Comparison of ENCODE assay signal across 20 cellular contexts in the genomic region with DNA sequence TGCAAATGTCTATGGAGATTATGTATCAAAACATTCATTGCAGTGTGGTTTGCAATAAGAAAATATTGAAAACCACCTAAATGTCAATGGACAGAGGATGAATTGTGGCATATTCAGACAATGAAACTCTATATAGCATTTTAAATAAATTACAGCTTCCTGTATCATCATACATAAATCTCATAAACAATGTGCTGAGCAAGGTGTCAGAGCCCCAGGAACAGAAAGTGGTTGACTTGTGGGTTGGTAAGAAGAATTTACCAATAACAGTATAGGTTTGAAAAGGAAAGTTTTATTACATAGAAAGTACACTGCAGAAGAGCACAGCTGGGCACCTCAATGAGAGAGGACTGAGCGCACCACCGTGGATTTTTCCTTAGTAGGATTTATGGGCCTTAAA.
DNase-seq lines count a peak whose midpoint lies in the region; ATAC-seq and TF ChIP-seq lines count a peak whose summit lies in the region.
"Had no signal": no experiment of that assay in that cellular context is flagged by ENCODE, and none has a peak within 500 bp of the region (broad histone marks: within the 10 kb centered on the region; RNA-seq: fewer than 3 reads in every experiment).

No MANE protein-coding gene starts in this region.

- no peaks in the 10 kb centered on the region for H3K27me3 Mint-ChIP-seq in activated CD4-positive, alpha-beta T cell treated with anti-CD3 and anti-CD28 coated beads for 36 hours
- H3K27me3 Mint-ChIP-seq in activated CD4-positive, alpha-beta T cell treated with anti-CD3 and anti-CD28 coated beads, Interleukin-2, amount 10 ng/mL, durations not matched to agents 7 days and 5 days, result no peaks in the 10 kb centered on the region
- H3K27me3 Mint-ChIP-seq in activated naive CD8-positive, alpha-beta T cell treated with anti-CD3 and anti-CD28 coated beads, Interleukin-2, amount 10 ng/mL, durations not matched to agents 7 days and 5 days, result peaks cover 2% of the 10 kb centered on the region
- no peaks in the 10 kb centered on the region for H3K27me3 Mint-ChIP-seq in activated naive CD8-positive, alpha-beta T cell treated with anti-CD3 and anti-CD28 coated beads for 36 hours
- H3K27me3 Mint-ChIP-seq: B cell; CD4-positive, CD25-positive, alpha-beta regulatory T cell had no signal

- no peak overlapping the region for H3K27ac Mint-ChIP-seq in activated CD4-positive, alpha-beta T cell treated with anti-CD3 and anti-CD28 coated beads for 36 hours
- no peak overlapping the region for H3K27ac Mint-ChIP-seq in activated CD4-positive, alpha-beta T cell treated with anti-CD3 and anti-CD28 coated beads, Interleukin-2, amount 10 ng/mL, durations not matched to agents 7 days and 5 days
- H3K27ac Mint-ChIP-seq in activated naive CD8-positive, alpha-beta T cell treated with anti-CD3 and anti-CD28 coated beads, Interleukin-2, amount 10 ng/mL, durations not matched to agents 7 days and 5 days, result no peak overlapping the region
- no peak overlapping the region for H3K27ac Mint-ChIP-seq in activated naive CD8-positive, alpha-beta T cell treated with anti-CD3 and anti-CD28 coated beads for 36 hours
- H3K27ac Mint-ChIP-seq: B cell; CD4-positive, CD25-positive, alpha-beta regulatory T cell; CD8-positive, alpha-beta T cell had no signal

- H3K9me3 Mint-ChIP-seq in activated CD4-positive, alpha-beta T cell treated with anti-CD3 and anti-CD28 coated beads for 36 hours (ENCODE audit: low read depth), result peaks cover 2% of the 10 kb centered on the region
- H3K9me3 Mint-ChIP-seq in activated CD4-positive, alpha-beta T cell treated with anti-CD3 and anti-CD28 coated beads, Interleukin-2, amount 10 ng/mL, durations not matched to agents 7 days and 5 days, result peaks cover 3% of the 10 kb centered on the region
- H3K9me3 Mint-ChIP-seq in activated naive CD8-positive, alpha-beta T cell treated with anti-CD3 and anti-CD28 coated beads, Interleukin-2, amount 10 ng/mL, durations not matched to agents 7 days and 5 days, result peaks cover 3% of the 10 kb centered on the region
- peaks cover 5% of the 10 kb centered on the region for H3K9me3 Mint-ChIP-seq in activated naive CD8-positive, alpha-beta T cell treated with anti-CD3 and anti-CD28 coated beads for 36 hours
- H3K9me3 Mint-ChIP-seq: CD8-positive, alpha-beta T cell had no signal

- H3K4me1 ChIP-seq in stomach, result no peaks in the 10 kb centered on the region
- H3K4me1 ChIP-seq: BLaER1, Caco-2 had no signal

- intact Hi-C loops in activated CD4-positive, alpha-beta T cell treated with anti-CD3 and anti-CD28 coated beads for 36 hours (cut with DNase I, micrococcal nuclease), result no loop called here
- intact Hi-C loops in stomach (cut with DNase I; ENCODE audit: low total_unique reads), result no loop called here

- TF ChIP-seq CTCF in stomach (IDR thresholded peaks at IDR 0.05), result no peak

- 87 to 95% (median 93%) methylated on average over 2 of the region's 2 CpGs for WGBS in stomach, 5 donors

- H3K36me3 ChIP-seq in stomach, result peaks cover 0 to 7% (median 0%) of the 10 kb centered on the region in 4 donors
- H3K36me3 ChIP-seq: BLaER1 had no signal

- peak; percentile 21 for ATAC-seq in activated CD4-positive, alpha-beta T cell treated with anti-CD3 and anti-CD28 coated beads for 36 hours
- peak; percentile 58 for ATAC-seq in activated naive CD8-positive, alpha-beta T cell treated with anti-CD3 and anti-CD28 coated beads, Interleukin-2, amount 10 ng/mL, durations not matched to agents 7 days and 5 days (ENCODE audit: low read depth)
- ATAC-seq: CD8-positive, alpha-beta T cell had no signal

- DNase-seq in activated CD4-positive, alpha-beta T cell treated with anti-CD3 and anti-CD28 coated beads for 36 hours, result no peak
- DNase-seq in activated CD4-positive, alpha-beta T cell treated with anti-CD3 and anti-CD28 coated beads, Interleukin-2, amount 10 ng/mL, durations not matched to agents 7 days and 5 days, result no peak
- no peak for DNase-seq in activated naive CD8-positive, alpha-beta T cell treated with anti-CD3 and anti-CD28 coated beads, Interleukin-2, amount 10 ng/mL, durations not matched to agents 7 days and 5 days
- DNase-seq in activated naive CD8-positive, alpha-beta T cell treated with anti-CD3 and anti-CD28 coated beads for 36 hours, result no peak
- peak; percentile 17 for DNase-seq in left kidney (ENCODE audit: low read depth, low spot score)
- no peak for DNase-seq in effector CD4-positive, alpha-beta T cell
- no peak for DNase-seq in stomach
- DNase-seq in NCI-H1417 treated with DMSO at 0.1 percent for 48 hours (lab: John Stamatoyannopoulos, UW), result no peak
- DNase-seq: Caco-2; CD8-positive, alpha-beta T cell; DMS153; DND-41; GM23248; H7; HCEC 1CT had no signal

- no peak for TF ChIP-seq EP300 in stomach (IDR thresholded peaks at IDR 0.05)

- H3K4me3 ChIP-seq in stomach, result no peak overlapping the region
- H3K4me3 ChIP-seq: BLaER1, GM23248 had no signal

- no peak overlapping the region for H3K4me3 Mint-ChIP-seq in activated CD4-positive, alpha-beta T cell treated with anti-CD3 and anti-CD28 coated beads for 36 hours
- no peak overlapping the region for H3K4me3 Mint-ChIP-seq in activated CD4-positive, alpha-beta T cell treated with anti-CD3 and anti-CD28 coated beads, Interleukin-2, amount 10 ng/mL, durations not matched to agents 7 days and 5 days
- H3K4me3 Mint-ChIP-seq in activated naive CD8-positive, alpha-beta T cell treated with anti-CD3 and anti-CD28 coated beads, Interleukin-2, amount 10 ng/mL, durations not matched to agents 7 days and 5 days, result no peak overlapping the region
- H3K4me3 Mint-ChIP-seq in activated naive CD8-positive, alpha-beta T cell treated with anti-CD3 and anti-CD28 coated beads for 36 hours, result no peak overlapping the region
- H3K4me3 Mint-ChIP-seq: B cell; CD4-positive, CD25-positive, alpha-beta regulatory T cell; CD8-positive, alpha-beta T cell had no signal

- peaks cover 0 to 4% (median 0%) of the 10 kb centered on the region in 4 donors for H3K9me3 ChIP-seq in stomach
- H3K9me3 ChIP-seq: Caco-2 had no signal

- H3K4me1 Mint-ChIP-seq in activated CD4-positive, alpha-beta T cell treated with anti-CD3 and anti-CD28 coated beads for 36 hours, result peaks cover 17% of the 10 kb centered on the region
- H3K4me1 Mint-ChIP-seq in activated CD4-positive, alpha-beta T cell treated with anti-CD3 and anti-CD28 coated beads, Interleukin-2, amount 10 ng/mL, durations not matched to agents 7 days and 5 days, result peaks cover 10% of the 10 kb centered on the region
- H3K4me1 Mint-ChIP-seq in activated naive CD8-positive, alpha-beta T cell treated with anti-CD3 and anti-CD28 coated beads, Interleukin-2, amount 10 ng/mL, durations not matched to agents 7 days and 5 days, result peaks cover 9% of the 10 kb centered on the region
- peaks cover 29% of the 10 kb centered on the region for H3K4me1 Mint-ChIP-seq in activated naive CD8-positive, alpha-beta T cell treated with anti-CD3 and anti-CD28 coated beads for 36 hours
- H3K4me1 Mint-ChIP-seq: B cell; CD4-positive, CD25-positive, alpha-beta regulatory T cell had no signal

- H3K36me3 Mint-ChIP-seq in activated CD4-positive, alpha-beta T cell treated with anti-CD3 and anti-CD28 coated beads for 36 hours (ENCODE audit: low read depth), result peaks cover 16% of the 10 kb centered on the region
- peaks cover 2% of the 10 kb centered on the region for H3K36me3 Mint-ChIP-seq in activated CD4-positive, alpha-beta T cell treated with anti-CD3 and anti-CD28 coated beads, Interleukin-2, amount 10 ng/mL, durations not matched to agents 7 days and 5 days (ENCODE audit: low read depth)
- H3K36me3 Mint-ChIP-seq in activated naive CD8-positive, alpha-beta T cell treated with anti-CD3 and anti-CD28 coated beads, Interleukin-2, amount 10 ng/mL, durations not matched to agents 7 days and 5 days, result peaks cover 16% of the 10 kb centered on the region
- peaks cover 21% of the 10 kb centered on the region for H3K36me3 Mint-ChIP-seq in activated naive CD8-positive, alpha-beta T cell treated with anti-CD3 and anti-CD28 coated beads for 36 hours

- CTCF ChIA-PET in activated CD4-positive, alpha-beta T cell treated with anti-CD3 and anti-CD28 coated beads for 36 hours (lab: Charles Lee), result interaction anchor here (1.2 kb wide), 1 partner anchor 319 kb away, joined by 3 read pairs; no protein-coding TSS in a partner anchor
- CTCF ChIA-PET in activated CD4-positive, alpha-beta T cell treated with anti-CD3 and anti-CD28 coated beads, Interleukin-2, amount 10 ng/mL, durations not matched to agents 7 days and 5 days (lab: Charles Lee), result no interaction called here

- no peak overlapping the region for H3K27ac ChIP-seq in stomach
- H3K27ac ChIP-seq: 22Rv1, BLaER1, C4-2B, GM23248 had no signal

- H3K27me3 ChIP-seq in stomach, result no peaks in the 10 kb centered on the region
- H3K27me3 ChIP-seq: BLaER1 had no signal

- no peak for TF ChIP-seq POLR2A in stomach (IDR thresholded peaks at IDR 0.05)

- POLR2A ChIA-PET in activated CD4-positive, alpha-beta T cell treated with anti-CD3 and anti-CD28 coated beads for 36 hours (lab: Charles Lee), result no interaction called here
- POLR2A ChIA-PET in activated CD4-positive, alpha-beta T cell treated with anti-CD3 and anti-CD28 coated beads, Interleukin-2, amount 10 ng/mL, durations not matched to agents 7 days and 5 days (lab: Charles Lee), result no interaction called here
- POLR2A ChIA-PET in activated naive CD8-positive, alpha-beta T cell treated with anti-CD3 and anti-CD28 coated beads, Interleukin-2, amount 10 ng/mL, durations not matched to agents 7 days and 5 days (lab: Charles Lee), result no interaction called here
